11 cellular contexts compared by ENCODE assay signal in the genomic region with DNA sequence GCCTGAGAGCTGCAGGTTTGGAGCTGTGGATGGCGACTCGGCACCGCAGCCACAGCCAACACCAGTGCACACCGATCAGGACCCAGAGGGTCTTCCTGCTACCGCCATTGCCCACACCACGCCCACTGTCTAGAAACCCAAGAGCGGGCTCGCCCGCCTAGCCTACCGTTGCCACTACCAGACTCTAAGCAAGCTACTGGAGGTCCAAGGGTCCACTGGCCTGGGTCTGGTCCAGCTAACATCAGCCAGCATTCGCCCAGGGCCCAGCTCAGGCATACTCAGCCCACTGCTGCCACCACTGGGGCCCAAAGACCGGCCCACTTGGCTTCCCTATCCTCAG. TPM values are rescaled to one million over a fixed set of nuclear protein-coding genes. Genes with fewer than 3 reads are reported as not detected.
DNase-seq lines count a peak whose midpoint lies in the region; ATAC-seq lines count a peak whose summit lies in the region.
"Had no signal": no experiment of that assay in that cellular context is flagged by ENCODE, and none has a peak within 500 bp of the region (broad histone marks: within the 10 kb centered on the region; RNA-seq: fewer than 3 reads in every experiment).

No MANE protein-coding gene starts in this region.

- no peak overlapping the region for H3K27ac Mint-ChIP-seq in stimulated activated naive CD8-positive, alpha-beta T cell treated with anti-CD3 and anti-CD28 coated beads, Interleukin-15, amount 100 ng/mL, for 72 hours
- no peak overlapping the region for H3K27ac Mint-ChIP-seq in T-cell
- H3K27ac Mint-ChIP-seq: activated CD4-positive, alpha-beta T cell treated with anti-CD3 and anti-CD28 coated beads for 36 hours had no signal

- no peak for ATAC-seq in stimulated activated naive CD8-positive, alpha-beta T cell treated with anti-CD3 and anti-CD28 coated beads, Interleukin-15, amount 100 ng/mL, for 72 hours
- ATAC-seq in stimulated activated naive CD8-positive, alpha-beta T cell treated with anti-CD3 and anti-CD28 coated beads, Interleukin-15, Interleukin-2, amounts not matched to agents 100 U/mL and 50 U/mL, for 24 hours = no peak
- no peak for ATAC-seq in T-cell (replicated peaks in 1 of 4)
- ATAC-seq in HG02588 (IDR thresholded peaks at IDR 0.05; ENCODE audit: unreplicated experiment) = no peak
- no peak for ATAC-seq in HG02870 (IDR thresholded peaks at IDR 0.05; ENCODE audit: unreplicated experiment)
- ATAC-seq in HG02798 (IDR thresholded peaks at IDR 0.05; ENCODE audit: poor library complexity, unreplicated experiment) = no peak

- H3K4me1 Mint-ChIP-seq in stimulated activated naive CD8-positive, alpha-beta T cell treated with anti-CD3 and anti-CD28 coated beads, Interleukin-15, amount 100 ng/mL, for 72 hours = peaks cover 24% of the 10 kb centered on the region
- peaks cover 20 to 23% (median 20%) of the 10 kb centered on the region in 3 donors for H3K4me1 Mint-ChIP-seq in T-cell

- H3K27me3 Mint-ChIP-seq in stimulated activated naive CD8-positive, alpha-beta T cell treated with anti-CD3 and anti-CD28 coated beads, Interleukin-15, amount 100 ng/mL, for 72 hours = peaks cover 60% of the 10 kb centered on the region
- peaks cover 8 to 31% of the 10 kb centered on the region in 2 donors for H3K27me3 Mint-ChIP-seq in T-cell

- POLR2A ChIA-PET in T-cell (lab: Charles Lee) = interaction anchor here in 1 of 2 donors (0.5 kb wide), 1 partner anchor 1943 kb away, joined by 3 read pairs; no protein-coding TSS in a partner anchor

- CTCF ChIA-PET in T-cell (lab: Charles Lee) = interaction anchor here (0.9 to 5.2 kb wide), 8 partner anchors 22 to 363 kb away, joined by 3 to 62 read pairs (median 6); partner anchors contain the start of gene MON2 (in 2 of the 2)

- peaks cover 0 to 3% of the 10 kb centered on the region in 2 donors for H3K9me3 Mint-ChIP-seq in stimulated activated naive CD8-positive, alpha-beta T cell treated with anti-CD3 and anti-CD28 coated beads, Interleukin-15, amount 100 ng/mL, for 72 hours
- peaks cover 0 to 4% (median 2%) of the 10 kb centered on the region in 3 donors for H3K9me3 Mint-ChIP-seq in T-cell

- H3K4me3 Mint-ChIP-seq in stimulated activated naive CD8-positive, alpha-beta T cell treated with anti-CD3 and anti-CD28 coated beads, Interleukin-15, amount 100 ng/mL, for 72 hours = peak overlapping the region; percentile 89
- H3K4me3 Mint-ChIP-seq in T-cell = peak overlapping the region; percentile 74 to 91 (median 76)

- no peaks in the 10 kb centered on the region for H3K36me3 Mint-ChIP-seq in T-cell

- DNase-seq in stimulated activated naive CD8-positive, alpha-beta T cell treated with anti-CD3 and anti-CD28 coated beads, Interleukin-15, amount 100 ng/mL, for 72 hours = no peak
- no peak for DNase-seq in stimulated activated naive CD8-positive, alpha-beta T cell treated with anti-CD3 and anti-CD28 coated beads, Interleukin-15, Interleukin-2, amounts not matched to agents 100 U/mL and 50 U/mL, for 24 hours
- peak in 1 of 34 experiments; percentile 1 for DNase-seq in T-cell
- DNase-seq in iPS-NIHi7 (ENCODE audit: extremely low spot score) = peak; percentile 8
- DNase-seq in NK-92 (lab: John Stamatoyannopoulos, UW; ENCODE audit: unreplicated experiment) = no peak
- DNase-seq: GOT3, NCI-H1417 treated with DMSO at 0.1 percent for 48 hours had no signal

RNA-seq across cellular contexts. Expression of gene MON2, which starts 30.5 kb away (rescaled TPM):
- total RNA-seq in T-cell = 10 to 100 TPM; 61.2 to 73.2 (median 66.5) TPM
